Comparison of ENCODE assay signal across 27 cellular contexts in the genomic region with DNA sequence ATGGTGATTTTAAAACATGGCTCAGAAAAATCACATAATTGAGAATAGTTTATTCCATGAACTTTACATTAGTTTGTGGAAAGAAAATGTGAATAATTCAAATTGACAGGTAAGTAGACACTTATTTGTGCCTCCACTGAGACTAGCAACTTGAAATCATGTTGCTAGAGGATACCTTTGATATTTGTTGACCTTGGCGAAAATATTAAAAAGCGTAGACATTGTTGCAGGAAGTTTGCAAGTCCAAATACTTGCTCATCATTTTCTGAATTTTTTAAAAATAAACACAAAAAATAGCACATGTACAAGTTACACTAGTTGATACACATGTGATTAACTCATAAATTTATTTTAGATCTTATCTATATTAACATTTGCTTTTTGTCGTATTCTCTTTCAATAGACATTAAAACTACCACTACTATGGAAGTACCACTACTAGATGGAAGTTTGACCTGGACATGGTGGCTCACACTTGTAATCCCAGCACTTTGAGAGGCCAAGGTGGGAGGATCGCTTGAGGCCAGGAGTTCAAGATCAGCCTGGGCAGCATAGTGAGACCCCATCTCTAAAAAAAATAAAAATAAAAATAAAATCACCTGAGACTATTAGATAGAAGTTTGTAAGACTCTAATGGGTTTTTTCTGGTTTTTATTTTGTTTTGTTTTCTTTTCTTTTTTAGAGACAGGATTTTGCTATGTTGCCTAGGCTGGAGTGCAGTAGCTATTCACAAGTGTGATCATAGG.
"Had no signal": no experiment of that assay in that cellular context is flagged by ENCODE, and none has a peak within 500 bp of the region (broad histone marks: within the 10 kb centered on the region; RNA-seq: fewer than 3 reads in every experiment).

No MANE protein-coding gene starts in this region.

- H3K27me3 Mint-ChIP-seq: dendritic cell treated with granulocyte-macrophage colony-stimulating factor and Interleukin-4, amounts not matched to agents 40 ng/mL and 50 ng/mL, for 4 days; naive B cell; natural killer cell treated with Interleukin-12 subunit alpha and Interleukin-12 subunit beta and Interleukin-15 and Interleukin-18, amount 100 ng/mL, for 72 hours; type B pancreatic cell had no signal

- H3K27me3 ChIP-seq: colonic mucosa, esophagus squamous epithelium, heart right ventricle, left lung, neural progenitor cell, right atrium auricular region, sigmoid colon, stomach, tibial artery had no signal

- H3K27ac ChIP-seq: colonic mucosa, esophagus squamous epithelium, heart right ventricle, left lung, neural progenitor cell, prostate gland, right atrium auricular region, sigmoid colon, stomach had no signal

- DNase-seq: colonic mucosa; effector memory CD4-positive, alpha-beta T cell; erythroblast; esophagus squamous epithelium; foreskin melanocyte; glutamatergic neuron; heart right ventricle; hippocampal formation; left cardiac atrium; left lung; mesenchymal stem cell; mucosa of descending colon; naive B cell; sigmoid colon; stimulated activated CD4-positive, alpha-beta T cell treated with anti-CD3 and anti-CD28 coated beads, Interleukin-2, amount 100 ng/mL, for 24 hours; stimulated activated CD4-positive, alpha-beta T cell treated with anti-CD3 and anti-CD28 coated beads, Interleukin-4, amount 100 ng/mL, for 24 hours; stimulated activated naive CD4-positive, alpha-beta T cell treated with Interleukin-2 at 50 U/mL for 16 hours; stomach; tibial artery had no signal

- H3K27ac Mint-ChIP-seq: dendritic cell treated with granulocyte-macrophage colony-stimulating factor and Interleukin-4, amounts not matched to agents 40 ng/mL and 50 ng/mL, for 4 days; mesothelial cell of epicardium; natural killer cell treated with Interleukin-12 subunit alpha and Interleukin-12 subunit beta and Interleukin-15 and Interleukin-18, amount 100 ng/mL, for 72 hours; neural progenitor cell; type B pancreatic cell had no signal

- H3K4me3 Mint-ChIP-seq: dendritic cell treated with granulocyte-macrophage colony-stimulating factor and Interleukin-4, amounts not matched to agents 40 ng/mL and 50 ng/mL, for 4 days; mesothelial cell of epicardium; naive B cell; natural killer cell treated with Interleukin-12 subunit alpha and Interleukin-12 subunit beta and Interleukin-15 and Interleukin-18, amount 100 ng/mL, for 72 hours; neural progenitor cell; stimulated activated effector memory CD8-positive, alpha-beta T cell treated with anti-CD3 and anti-CD28 coated beads, Interleukin-12 subunit alpha, Interleukin-12 subunit beta, amount 100 ng/mL, for 72 hours; type B pancreatic cell had no signal

- H3K4me1 ChIP-seq: colonic mucosa, left lung, neural progenitor cell, prostate gland had no signal

- ATAC-seq: heart right ventricle; left cardiac atrium; left lung; mucosa of descending colon; natural killer cell treated with Interleukin-12 subunit alpha and Interleukin-12 subunit beta and Interleukin-15 and Interleukin-18, amount 100 ng/mL, for 72 hours; stimulated activated effector memory CD8-positive, alpha-beta T cell treated with anti-CD3 and anti-CD28 coated beads, Interleukin-12 subunit alpha, Interleukin-12 subunit beta, amount 100 ng/mL, for 72 hours had no signal

- H2AFZ ChIP-seq: neural progenitor cell had no signal

- H3K9me3 Mint-ChIP-seq: dendritic cell treated with granulocyte-macrophage colony-stimulating factor and Interleukin-4, amounts not matched to agents 40 ng/mL and 50 ng/mL, for 4 days; mesothelial cell of epicardium; natural killer cell treated with Interleukin-12 subunit alpha and Interleukin-12 subunit beta and Interleukin-15 and Interleukin-18, amount 100 ng/mL, for 72 hours; stimulated activated effector memory CD8-positive, alpha-beta T cell treated with anti-CD3 and anti-CD28 coated beads, Interleukin-12 subunit alpha, Interleukin-12 subunit beta, amount 100 ng/mL, for 72 hours; type B pancreatic cell had no signal

- H3K36me3 ChIP-seq: colonic mucosa, prostate gland, right atrium auricular region had no signal

- H3K36me3 Mint-ChIP-seq: naive B cell; natural killer cell treated with Interleukin-12 subunit alpha and Interleukin-12 subunit beta and Interleukin-15 and Interleukin-18, amount 100 ng/mL, for 72 hours had no signal

- H3K9me3 ChIP-seq: colonic mucosa, esophagus squamous epithelium, heart right ventricle, left lung, mucosa of descending colon, prostate gland, right atrium auricular region, sigmoid colon, stomach, tibial artery had no signal

- H3K4me3 ChIP-seq: colonic mucosa, esophagus squamous epithelium, heart right ventricle, left lung, mucosa of descending colon, neural progenitor cell, prostate gland, right atrium auricular region, sigmoid colon, stomach, tibial artery had no signal

- H3K4me2 ChIP-seq: neural progenitor cell had no signal

- H3K4me1 Mint-ChIP-seq: neural progenitor cell had no signal
